24 cellular contexts compared by ENCODE assay signal in genomic region chr7:8037151-8037550, GRCh38.
DNase-seq lines count a peak whose midpoint lies in the region; ATAC-seq, FAIRE-seq and TF ChIP-seq lines count a peak whose summit lies in the region.
"Had no signal": no experiment of that assay in that cellular context is flagged by ENCODE, and none has a peak within 500 bp of the region (broad histone marks: within the 10 kb centered on the region; RNA-seq: fewer than 3 reads in every experiment).

No MANE protein-coding gene starts in this region.

- peaks cover 0 to 1% (median 0%) of the 10 kb centered on the region in 7 donors for H3K9me3 Mint-ChIP-seq in CD4-positive, CD25-positive, alpha-beta regulatory T cell
- H3K9me3 Mint-ChIP-seq in GM23338 (no peaks in the 10 kb centered on the region), astrocyte (ENCODE audit: unreplicated experiment) (peaks cover 4% of the 10 kb centered on the region)
- H3K9me3 Mint-ChIP-seq in stimulated activated effector memory CD8-positive, alpha-beta T cell treated with anti-CD3 and anti-CD28 coated beads, Interleukin-12 subunit alpha, Interleukin-12 subunit beta, amount 100 ng/mL, for 72 hours, result peaks cover under 1% of the 10 kb centered on the region

- H3K27ac Mint-ChIP-seq in CD4-positive, CD25-positive, alpha-beta regulatory T cell, result peak overlapping the region in 2 of 3 donors; percentile 53 to 55
- H3K27ac Mint-ChIP-seq in GM23338, result no peak overlapping the region
- H3K27ac Mint-ChIP-seq in astrocyte (ENCODE audit: unreplicated experiment), result peak overlapping the region; percentile 60
- no peak overlapping the region for H3K27ac Mint-ChIP-seq in stimulated activated effector memory CD8-positive, alpha-beta T cell treated with anti-CD3 and anti-CD28 coated beads, Interleukin-12 subunit alpha, Interleukin-12 subunit beta, amount 100 ng/mL, for 72 hours
- H3K27ac Mint-ChIP-seq: IgD-negative memory B cell had no signal

- H3K4me1 ChIP-seq in CD4-positive, CD25-positive, alpha-beta regulatory T cell (ENCODE audit: control insufficient read depth, insufficient read depth, low read length, poor library complexity, severe bottlenecking), result peaks cover 5% of the 10 kb centered on the region
- no peaks in the 10 kb centered on the region; the same call in 1 of the 2 replicates for H3K4me1 ChIP-seq in GM23338 (ENCODE audit: insufficient read depth)
- H3K4me1 ChIP-seq in astrocyte (ENCODE audit: insufficient read depth, low read length), result no peaks in the 10 kb centered on the region
- H3K4me1 ChIP-seq: SJSA1 had no signal

- no peaks in the 10 kb centered on the region for H4K20me1 ChIP-seq in GM23338 (replicated peaks; ENCODE audit: insufficient read depth)
- H4K20me1 ChIP-seq in astrocyte (ENCODE audit: insufficient read depth, low read length), result no peaks in the 10 kb centered on the region

- peak; percentile 23 for FAIRE-seq in astrocyte (lab: Jason Lieb, UNC)

- H3K4me3 ChIP-seq in CD4-positive, CD25-positive, alpha-beta regulatory T cell (ENCODE audit: low read depth, low read length), result no peak overlapping the region
- H3K4me3 ChIP-seq in GM23338 (no peak overlapping the region), astrocyte (ENCODE audit: insufficient read depth, low read depth, low read length) (no peak overlapping the region)
- H3K4me3 ChIP-seq: GM23248, SJSA1 had no signal

- no peaks in the 10 kb centered on the region for H3K27me3 Mint-ChIP-seq in CD4-positive, CD25-positive, alpha-beta regulatory T cell
- H3K27me3 Mint-ChIP-seq in GM23338 (ENCODE audit: insufficient read depth, low read depth, poor library complexity) (peaks cover 2% of the 10 kb centered on the region), astrocyte (ENCODE audit: low read depth, unreplicated experiment) (no peaks in the 10 kb centered on the region)
- H3K27me3 Mint-ChIP-seq: IgD-negative memory B cell had no signal

- ATAC-seq in CD4-positive, CD25-positive, alpha-beta regulatory T cell (ENCODE audit: low read depth in 2 of 2), result no peak
- no peak for ATAC-seq in GM23338
- no peak for ATAC-seq in HG03378 (IDR thresholded peaks at IDR 0.05; ENCODE audit: unreplicated experiment)
- ATAC-seq in stimulated activated effector memory CD8-positive, alpha-beta T cell treated with anti-CD3 and anti-CD28 coated beads, Interleukin-12 subunit alpha, Interleukin-12 subunit beta, amount 100 ng/mL, for 72 hours, result no peak

- H3K36me3 Mint-ChIP-seq in CD4-positive, CD25-positive, alpha-beta regulatory T cell, result peaks cover 43% of the 10 kb centered on the region
- peaks cover 3% of the 10 kb centered on the region; the same call in 2 of the 3 replicates for H3K36me3 Mint-ChIP-seq in GM23338 (ENCODE audit: low read depth)
- H3K36me3 Mint-ChIP-seq in astrocyte (ENCODE audit: low read depth, unreplicated experiment), result peaks cover 4% of the 10 kb centered on the region
- H3K36me3 Mint-ChIP-seq in stimulated activated effector memory CD8-positive, alpha-beta T cell treated with anti-CD3 and anti-CD28 coated beads, Interleukin-12 subunit alpha, Interleukin-12 subunit beta, amount 100 ng/mL, for 72 hours, result peaks cover 4% of the 10 kb centered on the region

- peaks cover 30 to 59% (median 43%) of the 10 kb centered on the region in 4 donors for H3K4me1 Mint-ChIP-seq in CD4-positive, CD25-positive, alpha-beta regulatory T cell
- H3K4me1 Mint-ChIP-seq in GM23338 (peaks cover 22% of the 10 kb centered on the region), astrocyte (ENCODE audit: low read depth, unreplicated experiment) (peaks cover 5% of the 10 kb centered on the region)
- peaks cover 42% of the 10 kb centered on the region for H3K4me1 Mint-ChIP-seq in stimulated activated effector memory CD8-positive, alpha-beta T cell treated with anti-CD3 and anti-CD28 coated beads, Interleukin-12 subunit alpha, Interleukin-12 subunit beta, amount 100 ng/mL, for 72 hours

- H3K36me3 ChIP-seq in CD4-positive, CD25-positive, alpha-beta regulatory T cell (ENCODE audit: control insufficient read depth, insufficient read depth, low read length), result peaks cover 14% of the 10 kb centered on the region
- no peaks in the 10 kb centered on the region; the same call in 1 of the 2 replicates for H3K36me3 ChIP-seq in GM23338 (ENCODE audit: insufficient read depth)
- H3K36me3 ChIP-seq in astrocyte (ENCODE audit: insufficient read depth, low read length), result no peaks in the 10 kb centered on the region
- H3K36me3 ChIP-seq: SJSA1 had no signal

- no peaks in the 10 kb centered on the region for H3K9me3 ChIP-seq in CD4-positive, CD25-positive, alpha-beta regulatory T cell (ENCODE audit: control insufficient read depth in 2 of 2, low read length in 2 of 2)
- H3K9me3 ChIP-seq in astrocyte (ENCODE audit: insufficient read depth, low read depth, low read length), result no peaks in the 10 kb centered on the region
- H3K9me3 ChIP-seq: SJSA1 had no signal

- DNase-seq in CD4-positive, CD25-positive, alpha-beta regulatory T cell, result no peak
- peak; percentile 2 for DNase-seq in GM23338 (ENCODE audit: low spot score)
- peak; percentile 9 for DNase-seq in astrocyte (ENCODE audit: low read depth)
- peak; percentile 6 for DNase-seq in iris pigment epithelial cell (ENCODE audit: low read depth)
- DNase-seq in NOMO-1 (lab: John Stamatoyannopoulos, UW; ENCODE audit: unreplicated experiment in 2 of 2), result no peak
- DNase-seq in HT-29 (ENCODE audit: low spot score), result no peak
- no peak for DNase-seq in stimulated activated effector memory CD8-positive, alpha-beta T cell treated with anti-CD3 and anti-CD28 coated beads, Interleukin-12 subunit alpha, Interleukin-12 subunit beta, amount 100 ng/mL, for 72 hours (ENCODE audit: low spot score in 2 of 2)
- DNase-seq: GM23248; HCEC 1CT; NCI-H1048; NCI-H1417; NCI-H1694 treated with DMSO at 0.1 percent for 48 hours; NCI-H2081; NCI-H2171; NCI-H345; NCI-H510A treated with DMSO at 0.1 percent for 48 hours; NCI-H774; NK-92 treated with Interleukin-12 subunit alpha and Interleukin-12 subunit beta, amount 100 ng/mL, for 24 hours; Right ventricle myocardium superior; RPMI8226 had no signal

- H2AFZ ChIP-seq in GM23338 (no peak overlapping the region), astrocyte (ENCODE audit: low read depth, low read length) (no peak overlapping the region)
- H2AFZ ChIP-seq: GM23248 had no signal

- H3K9me2 ChIP-seq in GM23338 (ENCODE audit: insufficient read depth), result no peaks in the 10 kb centered on the region

- H3K79me2 ChIP-seq in GM23338 (replicated peaks; ENCODE audit: insufficient read depth) (no peaks in the 10 kb centered on the region), astrocyte (ENCODE audit: insufficient read depth, low read length) (no peaks in the 10 kb centered on the region)

- H3K4me3 Mint-ChIP-seq in CD4-positive, CD25-positive, alpha-beta regulatory T cell, result no peak overlapping the region
- H3K4me3 Mint-ChIP-seq in GM23338 (no peak overlapping the region), astrocyte (ENCODE audit: unreplicated experiment) (no peak overlapping the region)
- no peak overlapping the region for H3K4me3 Mint-ChIP-seq in stimulated activated effector memory CD8-positive, alpha-beta T cell treated with anti-CD3 and anti-CD28 coated beads, Interleukin-12 subunit alpha, Interleukin-12 subunit beta, amount 100 ng/mL, for 72 hours

- H3K27ac ChIP-seq in CD4-positive, CD25-positive, alpha-beta regulatory T cell (ENCODE audit: insufficient read depth, low read length, poor library complexity, severe bottlenecking), result no peak overlapping the region
- H3K27ac ChIP-seq in GM23338 (ENCODE audit: low read depth) (no peak overlapping the region), astrocyte (ENCODE audit: low read depth, low read length) (no peak overlapping the region)
- H3K27ac ChIP-seq: GM23248, KMS-11, SJSA1 had no signal

- H3K9ac ChIP-seq in astrocyte (ENCODE audit: low read length), result no peak overlapping the region
- H3K9ac ChIP-seq: GM23248, KMS-11 had no signal

- TF ChIP-seq CTCF in GM23338 (conservative IDR thresholded peaks at IDR 0.05; ENCODE audit: low read depth in 2 of 2) (no peak), astrocyte (IDR thresholded peaks at IDR 0.05; ENCODE audit: insufficient read depth, low read depth, low read length) (no peak)

- H3K4me2 ChIP-seq in GM23338, result no peak overlapping the region
- H3K4me2 ChIP-seq in astrocyte (ENCODE audit: low read length), result no peak overlapping the region
- H3K4me2 ChIP-seq: KMS-11 had no signal

- no peaks in the 10 kb centered on the region for H3K27me3 ChIP-seq in CD4-positive, CD25-positive, alpha-beta regulatory T cell (ENCODE audit: control insufficient read depth, insufficient read depth, low read length)
- no peaks in the 10 kb centered on the region for H3K27me3 ChIP-seq in GM23338 (ENCODE audit: insufficient read depth)
- H3K27me3 ChIP-seq in astrocyte (ENCODE audit: insufficient read depth, low read length), result no peaks in the 10 kb centered on the region
- H3K27me3 ChIP-seq: SJSA1 had no signal

- no peaks in the 10 kb centered on the region for H3F3A ChIP-seq in GM23338 (replicated peaks; ENCODE audit: low read depth)

TF ChIP-seq in GM23338, 12 proteins besides CTCF, POLR2A, EP300 and RAD21 (continues in another document):
- TF ChIP-seq STAT1 (IDR thresholded peaks at IDR 0.05; ENCODE audit: unreplicated experiment) (no peak), NANOG (IDR thresholded peaks at IDR 0.05; ENCODE audit: borderline replicate concordance) (no peak), POLR2AphosphoS5 (IDR thresholded peaks at IDR 0.05; ENCODE audit: low read depth) (no peak), EZH2 (IDR thresholded peaks at IDR 0.05; ENCODE audit: low read depth, unreplicated experiment) (no peak), ZNF331 (CRISPR knock-in tag; IDR thresholded peaks at IDR 0.05; ENCODE audit: low read depth) (no peak)
- TF ChIP-seq, protein P1, sequence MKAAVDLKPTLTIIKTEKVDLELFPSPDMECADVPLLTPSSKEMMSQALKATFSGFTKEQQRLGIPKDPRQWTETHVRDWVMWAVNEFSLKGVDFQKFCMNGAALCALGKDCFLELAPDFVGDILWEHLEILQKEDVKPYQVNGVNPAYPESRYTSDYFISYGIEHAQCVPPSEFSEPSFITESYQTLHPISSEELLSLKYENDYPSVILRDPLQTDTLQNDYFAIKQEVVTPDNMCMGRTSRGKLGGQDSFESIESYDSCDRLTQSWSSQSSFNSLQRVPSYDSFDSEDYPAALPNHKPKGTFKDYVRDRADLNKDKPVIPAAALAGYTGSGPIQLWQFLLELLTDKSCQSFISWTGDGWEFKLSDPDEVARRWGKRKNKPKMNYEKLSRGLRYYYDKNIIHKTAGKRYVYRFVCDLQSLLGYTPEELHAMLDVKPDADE (IDR thresholded peaks at IDR 0.05), result no peak

Comparison
In these comparisons a context has a peak if more than half of its experiments do, and no peak if none do; other contexts are left out.
1. DNase-seq: peak in GM23338 (single experiment), astrocyte (single experiment) and iris pigment epithelial cell (single experiment); none in CD4-positive, CD25-positive, alpha-beta regulatory T cell (0 of 3), NOMO-1 (0 of 2), HT-29 (single experiment) and stimulated activated effector memory CD8-positive, alpha-beta T cell treated with anti-CD3 and anti-CD28 coated beads, Interleukin-12 subunit alpha, Interleukin-12 subunit beta, amount 100 ng/mL, for 72 hours (0 of 2).
2. H3K27ac Mint-ChIP-seq: peak in CD4-positive, CD25-positive, alpha-beta regulatory T cell (2 of 3) and astrocyte (single experiment); none in GM23338 (single experiment) and stimulated activated effector memory CD8-positive, alpha-beta T cell treated with anti-CD3 and anti-CD28 coated beads, Interleukin-12 subunit alpha, Interleukin-12 subunit beta, amount 100 ng/mL, for 72 hours (single experiment).